1 cellular context compared by ENCODE assay signal in genomic region chr7:155456517-155456771, GRCh38.
TF ChIP-seq lines count a peak whose summit lies in the region.

No MANE protein-coding gene starts in this region.

TF ChIP-seq in GM23338, 12 proteins besides CTCF, POLR2A, EP300 and RAD21:
- TF ChIP-seq, protein P1, sequence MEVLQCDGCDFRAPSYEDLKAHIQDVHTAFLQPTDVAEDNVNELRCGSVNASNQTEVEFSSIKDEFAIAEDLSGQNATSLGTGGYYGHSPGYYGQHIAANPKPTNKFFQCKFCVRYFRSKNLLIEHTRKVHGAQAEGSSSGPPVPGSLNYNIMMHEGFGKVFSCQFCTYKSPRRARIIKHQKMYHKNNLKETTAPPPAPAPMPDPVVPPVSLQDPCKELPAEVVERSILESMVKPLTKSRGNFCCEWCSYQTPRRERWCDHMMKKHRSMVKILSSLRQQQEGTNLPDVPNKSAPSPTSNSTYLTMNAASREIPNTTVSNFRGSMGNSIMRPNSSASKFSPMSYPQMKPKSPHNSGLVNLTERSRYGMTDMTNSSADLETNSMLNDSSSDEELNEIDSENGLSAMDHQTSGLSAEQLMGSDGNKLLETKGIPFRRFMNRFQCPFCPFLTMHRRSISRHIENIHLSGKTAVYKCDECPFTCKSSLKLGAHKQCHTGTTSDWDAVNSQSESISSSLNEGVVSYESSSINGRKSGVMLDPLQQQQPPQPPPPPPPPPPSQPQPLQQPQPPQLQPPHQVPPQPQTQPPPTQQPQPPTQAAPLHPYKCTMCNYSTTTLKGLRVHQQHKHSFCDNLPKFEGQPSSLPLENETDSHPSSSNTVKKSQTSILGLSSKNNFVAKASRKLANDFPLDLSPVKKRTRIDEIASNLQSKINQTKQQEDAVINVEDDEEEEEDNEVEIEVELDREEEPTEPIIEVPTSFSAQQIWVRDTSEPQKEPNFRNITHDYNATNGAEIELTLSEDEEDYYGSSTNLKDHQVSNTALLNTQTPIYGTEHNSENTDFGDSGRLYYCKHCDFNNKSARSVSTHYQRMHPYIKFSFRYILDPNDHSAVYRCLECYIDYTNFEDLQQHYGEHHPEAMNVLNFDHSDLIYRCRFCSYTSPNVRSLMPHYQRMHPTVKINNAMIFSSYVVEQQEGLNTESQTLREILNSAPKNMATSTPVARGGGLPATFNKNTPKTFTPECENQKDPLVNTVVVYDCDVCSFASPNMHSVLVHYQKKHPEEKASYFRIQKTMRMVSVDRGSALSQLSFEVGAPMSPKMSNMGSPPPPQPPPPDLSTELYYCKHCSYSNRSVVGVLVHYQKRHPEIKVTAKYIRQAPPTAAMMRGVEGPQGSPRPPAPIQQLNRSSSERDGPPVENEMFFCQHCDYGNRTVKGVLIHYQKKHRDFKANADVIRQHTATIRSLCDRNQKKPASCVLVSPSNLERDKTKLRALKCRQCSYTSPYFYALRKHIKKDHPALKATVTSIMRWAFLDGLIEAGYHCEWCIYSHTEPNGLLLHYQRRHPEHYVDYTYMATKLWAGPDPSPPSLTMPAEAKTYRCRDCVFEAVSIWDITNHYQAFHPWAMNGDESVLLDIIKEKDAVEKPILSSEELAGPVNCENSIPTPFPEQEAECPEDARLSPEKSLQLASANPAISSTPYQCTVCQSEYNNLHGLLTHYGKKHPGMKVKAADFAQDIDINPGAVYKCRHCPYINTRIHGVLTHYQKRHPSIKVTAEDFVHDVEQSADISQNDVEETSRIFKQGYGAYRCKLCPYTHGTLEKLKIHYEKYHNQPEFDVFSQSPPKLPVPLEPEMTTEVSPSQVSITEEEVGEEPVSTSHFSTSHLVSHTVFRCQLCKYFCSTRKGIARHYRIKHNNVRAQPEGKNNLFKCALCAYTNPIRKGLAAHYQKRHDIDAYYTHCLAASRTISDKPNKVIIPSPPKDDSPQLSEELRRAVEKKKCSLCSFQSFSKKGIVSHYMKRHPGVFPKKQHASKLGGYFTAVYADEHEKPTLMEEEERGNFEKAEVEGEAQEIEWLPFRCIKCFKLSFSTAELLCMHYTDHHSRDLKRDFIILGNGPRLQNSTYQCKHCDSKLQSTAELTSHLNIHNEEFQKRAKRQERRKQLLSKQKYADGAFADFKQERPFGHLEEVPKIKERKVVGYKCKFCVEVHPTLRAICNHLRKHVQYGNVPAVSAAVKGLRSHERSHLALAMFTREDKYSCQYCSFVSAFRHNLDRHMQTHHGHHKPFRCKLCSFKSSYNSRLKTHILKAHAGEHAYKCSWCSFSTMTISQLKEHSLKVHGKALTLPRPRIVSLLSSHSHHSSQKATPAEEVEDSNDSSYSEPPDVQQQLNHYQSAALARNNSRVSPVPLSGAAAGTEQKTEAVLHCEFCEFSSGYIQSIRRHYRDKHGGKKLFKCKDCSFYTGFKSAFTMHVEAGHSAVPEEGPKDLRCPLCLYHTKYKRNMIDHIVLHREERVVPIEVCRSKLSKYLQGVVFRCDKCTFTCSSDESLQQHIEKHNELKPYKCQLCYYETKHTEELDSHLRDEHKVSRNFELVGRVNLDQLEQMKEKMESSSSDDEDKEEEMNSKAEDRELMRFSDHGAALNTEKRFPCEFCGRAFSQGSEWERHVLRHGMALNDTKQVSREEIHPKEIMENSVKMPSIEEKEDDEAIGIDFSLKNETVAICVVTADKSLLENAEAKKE (CRISPR knock-in tag; IDR thresholded peaks at IDR 0.05) = no peak
- peak; percentile 63 for TF ChIP-seq EZH2 (IDR thresholded peaks at IDR 0.05; ENCODE audit: low read depth, unreplicated experiment)
